ENCODE assay signal across 25 cellular contexts in the genomic region with DNA sequence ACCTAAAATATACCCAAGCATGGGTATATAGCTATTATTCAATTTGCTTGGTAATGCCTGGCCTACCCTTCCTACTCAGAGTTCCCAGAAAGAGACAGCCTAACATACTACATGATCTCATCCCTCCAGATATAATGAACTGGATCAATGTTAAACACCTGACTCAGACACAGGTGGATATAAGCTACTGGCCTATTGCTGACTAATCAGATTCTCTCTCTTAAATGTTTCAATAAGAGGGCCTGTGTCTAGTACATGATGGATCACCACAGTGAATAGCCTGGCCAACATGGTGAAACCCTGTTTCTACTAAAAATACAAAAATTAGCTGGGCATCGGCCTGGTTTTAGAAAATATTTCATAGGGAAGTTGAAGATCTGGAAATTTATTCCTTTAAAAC. TPM values are rescaled to one million over a fixed set of nuclear protein-coding genes. Genes with fewer than 3 reads are reported as not detected.
DNase-seq lines count a peak whose midpoint lies in the region; ATAC-seq, FAIRE-seq and TF ChIP-seq lines count a peak whose summit lies in the region.
"Had no signal": no experiment of that assay in that cellular context is flagged by ENCODE, and none has a peak within 500 bp of the region (broad histone marks: within the 10 kb centered on the region; RNA-seq: fewer than 3 reads in every experiment).

No MANE protein-coding gene starts in this region.

- peaks cover 7% of the 10 kb centered on the region for H3K9me3 Mint-ChIP-seq in activated CD4-positive, alpha-beta T cell treated with anti-CD3 and anti-CD28 coated beads, Interleukin-2, amount 10 ng/mL, durations not matched to agents 24 days and 14 days
- H3K9me3 Mint-ChIP-seq: H9 had no signal

- no peaks in the 10 kb centered on the region for H3K4me1 Mint-ChIP-seq in activated CD4-positive, alpha-beta T cell treated with anti-CD3 and anti-CD28 coated beads, Interleukin-2, amount 10 ng/mL, durations not matched to agents 24 days and 14 days
- H3K4me1 Mint-ChIP-seq: CD14-positive monocyte; CD8-positive, alpha-beta memory T cell; H9 had no signal

- DNase-seq in activated CD4-positive, alpha-beta T cell treated with anti-CD3 and anti-CD28 coated beads, Interleukin-2, amount 10 ng/mL, durations not matched to agents 24 days and 14 days, result peak; percentile 23
- DNase-seq in activated CD4-positive, alpha-beta T cell treated with anti-CD3 and anti-CD28 coated beads, Interleukin-2, amount 50 U/mL, for 48 hours, result no peak
- DNase-seq in K562 (ENCODE audit: extremely low read depth in 1 of 4, low spot score in 3 of 4), result no peak
- DNase-seq in foreskin keratinocyte, result peak in 1 of 2 donors; percentile 5
- DNase-seq in NCI-H1105 treated with DMSO at 0.1 percent for 48 hours (lab: John Stamatoyannopoulos, UW), result no peak
- no peak for DNase-seq in NCI-H226
- DNase-seq: ACHN; AML-193; BE2C; CD4-positive, alpha-beta T cell; CD8-positive, alpha-beta memory T cell; DMS 273 treated with DMSO at 0.1 percent for 48 hours; DMS79; EL; GDM1; GM23248; H9 had no signal

- TF ChIP-seq CTCF in K562 (IDR thresholded peaks at IDR 0.05 in 2 of 3, conservative IDR thresholded peaks at IDR 0.05 in 1 of 3; ENCODE audit: insufficient read depth in 2 of 3, low read depth in 1 of 3, low read length in 3 of 3) (no peak), foreskin keratinocyte (conservative IDR thresholded peaks at IDR 0.05) (no peak)

- in situ Hi-C loops in K562 (cut with MboI), result no loop called here

- FAIRE-seq in K562 (lab: Jason Lieb, UNC), result no peak
- FAIRE-seq: A204.1, D721Med, GM12878, GM19239 had no signal

- no peaks in the 10 kb centered on the region for H4K20me1 ChIP-seq in K562 (replicated peaks; ENCODE audit: control insufficient read depth, insufficient read depth, low read length)
- H4K20me1 ChIP-seq: BLaER1 treated with 17β-estradiol and CSF1 and Interleukin-3, amounts not matched to agents 10 nM and 100 nM had no signal

- CTCF ChIA-PET in K562 (lab: Yijun Ruan, JAX; ENCODE audit: low intra/inter-chr PET ratio), result no interaction called here

- POLR2A ChIA-PET in K562 (lab: Yijun Ruan, JAX), result no interaction called here

- H3K27ac Mint-ChIP-seq in activated CD4-positive, alpha-beta T cell treated with anti-CD3 and anti-CD28 coated beads, Interleukin-2, amount 10 ng/mL, durations not matched to agents 24 days and 14 days, result no peak overlapping the region
- H3K27ac Mint-ChIP-seq: CD14-positive monocyte; CD4-positive, alpha-beta T cell; CD8-positive, alpha-beta memory T cell; H9 had no signal

- H2AFZ ChIP-seq in K562 (ENCODE audit: low read depth, low read length), result no peak overlapping the region
- H2AFZ ChIP-seq: GM23248 had no signal

- H3K27me3 ChIP-seq in K562 (ENCODE audit: control insufficient read depth in 2 of 2, insufficient read depth in 2 of 2, low read length in 2 of 2) (no peaks in the 10 kb centered on the region), foreskin keratinocyte (no peaks in the 10 kb centered on the region)
- H3K27me3 ChIP-seq: BE2C; BLaER1 treated with 17β-estradiol and CSF1 and Interleukin-3, amounts not matched to agents 10 nM and 100 nM had no signal

- TF ChIP-seq RAD21 in K562 (CRISPR knock-in tag; conservative IDR thresholded peaks at IDR 0.05 in 1 of 2, IDR thresholded peaks at IDR 0.05 in 1 of 2), result no peak

- peaks cover 23% of the 10 kb centered on the region for H3K36me3 Mint-ChIP-seq in activated CD4-positive, alpha-beta T cell treated with anti-CD3 and anti-CD28 coated beads, Interleukin-2, amount 10 ng/mL, durations not matched to agents 24 days and 14 days (ENCODE audit: low read depth)

- no peaks in the 10 kb centered on the region for H3K9me3 ChIP-seq in K562 (replicated peaks; ENCODE audit: control insufficient read depth, insufficient read depth, low read depth, low read length)
- H3K9me3 ChIP-seq: BE2C had no signal

- H3K4me1 ChIP-seq in K562 (replicated peaks in 1 of 2; ENCODE audit: control insufficient read depth in 2 of 2, insufficient read depth in 2 of 2, low read length in 2 of 2), result no peaks in the 10 kb centered on the region
- H3K4me1 ChIP-seq in foreskin keratinocyte, result no peaks in the 10 kb centered on the region
- H3K4me1 ChIP-seq: BE2C; BLaER1 treated with 17β-estradiol and CSF1 and Interleukin-3, amounts not matched to agents 10 nM and 100 nM had no signal

- no peak for TF ChIP-seq EP300 in K562 (IDR thresholded peaks at IDR 0.05; ENCODE audit: low read length)

- ATAC-seq in K562 (no peak), foreskin keratinocyte (peak; percentile 36)
- ATAC-seq: GM12878, HCT116 had no signal

- H3K79me2 ChIP-seq in K562 (ENCODE audit: control insufficient read depth, insufficient read depth, low read length), result no peaks in the 10 kb centered on the region

- no peak overlapping the region for H3K9ac ChIP-seq in K562 (ENCODE audit: insufficient read depth in 1 of 2, low read depth in 2 of 2, low read length in 2 of 2)
- H3K9ac ChIP-seq: BLaER1 treated with 17β-estradiol and CSF1 and Interleukin-3, amounts not matched to agents 10 nM and 100 nM; GM23248 had no signal

- H3K4me3 ChIP-seq in K562, result no peak overlapping the region
- H3K4me3 ChIP-seq: BLaER1 treated with 17β-estradiol and CSF1 and Interleukin-3, amounts not matched to agents 10 nM and 100 nM; GM12878; GM23248 had no signal

- intact Hi-C loops in activated CD4-positive, alpha-beta T cell treated with anti-CD3 and anti-CD28 coated beads, Interleukin-2, amount 10 ng/mL, durations not matched to agents 24 days and 14 days (cut with micrococcal nuclease), result no loop called here
- intact Hi-C loops in K562 (cut with micrococcal nuclease), result no loop called here

- H3K27ac ChIP-seq in K562 (ENCODE audit: extremely low read depth, low read depth, low read length) (no peak overlapping the region), foreskin keratinocyte (no peak overlapping the region)
- H3K27ac ChIP-seq: 22Rv1; BLaER1 treated with 17β-estradiol and CSF1 and Interleukin-3, amounts not matched to agents 10 nM and 100 nM; GM23248 had no signal

- no peaks in the 10 kb centered on the region for H3K27me3 Mint-ChIP-seq in activated CD4-positive, alpha-beta T cell treated with anti-CD3 and anti-CD28 coated beads, Interleukin-2, amount 10 ng/mL, durations not matched to agents 24 days and 14 days
- H3K27me3 Mint-ChIP-seq: CD4-positive, alpha-beta T cell; CD8-positive, alpha-beta memory T cell had no signal

- peaks cover 47% of the 10 kb centered on the region for H3K36me3 ChIP-seq in K562 (ENCODE audit: control insufficient read depth, insufficient read depth, low read length)
- H3K36me3 ChIP-seq: BE2C had no signal

- no peak overlapping the region for H3K4me3 Mint-ChIP-seq in activated CD4-positive, alpha-beta T cell treated with anti-CD3 and anti-CD28 coated beads, Interleukin-2, amount 10 ng/mL, durations not matched to agents 24 days and 14 days
- H3K4me3 Mint-ChIP-seq: CD14-positive monocyte; CD4-positive, alpha-beta T cell; CD8-positive, alpha-beta memory T cell; H9 had no signal

- WGBS in K562 (ENCODE audit: insufficient coverage, low coverage, missing lambda C conversion rate), result 60% methylated on average over 1 of the region's 1 CpG

- no peaks in the 10 kb centered on the region for H3K9me1 ChIP-seq in K562 (ENCODE audit: control insufficient read depth, insufficient read depth, low read length)

- H3K4me2 ChIP-seq in K562 (ENCODE audit: insufficient read depth, low read length), result no peak overlapping the region
- H3K4me2 ChIP-seq: BLaER1 treated with 17β-estradiol and CSF1 and Interleukin-3, amounts not matched to agents 10 nM and 100 nM had no signal

- BruUV-seq in K562 (replicated peaks; lab: Mats Ljungman, UMichigan), result no TSS peak

- TF ChIP-seq POLR2A in K562 (conservative IDR thresholded peaks at IDR 0.05), result no peak

TF ChIP-seq in K562, 482 proteins besides CTCF, POLR2A, EP300 and RAD21 (continues in another document):
- peak; percentile 64 for TF ChIP-seq MAFF (IDR thresholded peaks at IDR 0.05; ENCODE audit: low read length)
- TF ChIP-seq GATAD2B (IDR thresholded peaks at IDR 0.05; ENCODE audit: borderline replicate concordance), result no peak
- TF ChIP-seq, protein P1, sequence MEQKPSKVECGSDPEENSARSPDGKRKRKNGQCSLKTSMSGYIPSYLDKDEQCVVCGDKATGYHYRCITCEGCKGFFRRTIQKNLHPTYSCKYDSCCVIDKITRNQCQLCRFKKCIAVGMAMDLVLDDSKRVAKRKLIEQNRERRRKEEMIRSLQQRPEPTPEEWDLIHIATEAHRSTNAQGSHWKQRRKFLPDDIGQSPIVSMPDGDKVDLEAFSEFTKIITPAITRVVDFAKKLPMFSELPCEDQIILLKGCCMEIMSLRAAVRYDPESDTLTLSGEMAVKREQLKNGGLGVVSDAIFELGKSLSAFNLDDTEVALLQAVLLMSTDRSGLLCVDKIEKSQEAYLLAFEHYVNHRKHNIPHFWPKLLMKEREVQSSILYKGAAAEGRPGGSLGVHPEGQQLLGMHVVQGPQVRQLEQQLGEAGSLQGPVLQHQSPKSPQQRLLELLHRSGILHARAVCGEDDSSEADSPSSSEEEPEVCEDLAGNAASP (IDR thresholded peaks at IDR 0.05), result no peak

RNA-seq across cellular contexts. Expression of a gene that starts 54.1 kb away (rescaled TPM):
- 21.4 and 22.5 TPM in 2 replicates for total RNA-seq in activated CD4-positive, alpha-beta T cell treated with anti-CD3 and anti-CD28 coated beads, Interleukin-2, amount 10 ng/mL, durations not matched to agents 24 days and 14 days
- 46.4 and 63.0 TPM in 2 replicates for total RNA-seq in K562 (2011; cell fraction: chromatin; rRNA removed; ENCODE audit: low replicate concordance)
- 30.0 and 31.3 TPM in 2 replicates for total RNA-seq in K562 (2011; cell fraction: nucleolus; rRNA removed)
- total RNA-seq in K562 (2011; cell fraction: nucleoplasm; rRNA removed), result 43.2 and 43.4 TPM in 2 replicates
- total RNA-seq in K562 (2014; rRNA removed), result 25.5 and 27.3 TPM in 2 replicates
- 32.5 and 37.4 TPM in 2 replicates for total RNA-seq in K562 (2014; rRNA removed; fragmentation: Illumina TruSeq; extraction: Trizol)
- 28.5 and 28.7 TPM in 2 replicates for total RNA-seq in K562 (2015; rRNA removed; fragmentation: Illumina TruSeq; extraction: Trizol)
- 42.4 and 43.0 TPM in 2 replicates for total RNA-seq in K562 (2021)
- polyA plus RNA-seq in K562 (2011; rRNA removed), result 104 and 105 TPM in 2 replicates
- 40.8 and 85.8 TPM in 2 replicates for polyA plus RNA-seq in K562 (2011; cell fraction: cytosol; rRNA removed)
- polyA plus RNA-seq in K562 (2011; cell fraction: nucleus; rRNA removed), result 23.4 and 45.2 TPM in 2 replicates
- 41.5 and 44.6 TPM in 2 replicates for polyA plus RNA-seq in K562 (2012)
- 52.5 and 54.4 TPM in 2 replicates for polyA plus RNA-seq in K562 (2014; fragmentation: Illumina TruSeq; extraction: Trizol)
- polyA plus RNA-seq in K562 (2014; fragmentation: Nextera tagmentation; extraction: Ambion mirVana), result 1 to 10 TPM; 6.6 to 9.0 TPM
- 38.4 and 39.9 TPM in 2 replicates for polyA plus RNA-seq in K562 (2014; rRNA removed)
- 161 and 193 TPM in 2 replicates for polyA minus RNA-seq in K562 (2011; rRNA and poly(A)+ RNA removed)
- polyA minus RNA-seq in K562 (2011; cell fraction: cytosol; rRNA and poly(A)+ RNA removed), result 47.4 and 51.4 TPM in 2 replicates
- polyA minus RNA-seq in K562 (2011; cell fraction: nucleus; rRNA and poly(A)+ RNA removed), result 17.8 and 51.9 TPM in 2 replicates
- total RNA-seq in foreskin keratinocyte, result 24.7 and 24.8 TPM in 2 replicates
- polyA plus RNA-seq in foreskin keratinocyte, result 13.4 and 16.1 TPM in 2 replicates
